1 cellular context compared by ENCODE assay signal in genomic region chr5:143393516-143393915, GRCh38.
TF ChIP-seq lines count a peak whose summit lies in the region.

No MANE protein-coding gene starts in this region.

TF ChIP-seq in GM12878, 131 proteins besides CTCF, POLR2A, EP300 and RAD21:
- no peak for TF ChIP-seq CBFB (IDR thresholded peaks at IDR 0.05; ENCODE audit: low read depth)
- TF ChIP-seq NR2C1 (IDR thresholded peaks at IDR 0.05), result peak; percentile 32; the same call in 1 of the 2 replicates
- TF ChIP-seq ZNF384 (IDR thresholded peaks at IDR 0.05; ENCODE audit: borderline replicate concordance, low read depth, low read length), result no peak
- no peak for TF ChIP-seq HDGF (IDR thresholded peaks at IDR 0.05)
- peak; percentile 22; the same call in 1 of the 2 replicates for TF ChIP-seq RAD51 (IDR thresholded peaks at IDR 0.05)
- TF ChIP-seq MLLT1 (IDR thresholded peaks at IDR 0.05), result 0 out of 2 replicates have a peak, but pooled peaks have one; percentile 60
- TF ChIP-seq IKZF1 (conservative IDR thresholded peaks at IDR 0.05), result no peak
- TF ChIP-seq NR2F1 (conservative IDR thresholded peaks at IDR 0.05), result peak; percentile 63
- TF ChIP-seq ZNF687 (IDR thresholded peaks at IDR 0.05), result peak; percentile 33; the same call in 1 of the 2 replicates
- TF ChIP-seq ZBTB33 (IDR thresholded peaks at IDR 0.05), result no peak
- TF ChIP-seq ELK1 (IDR thresholded peaks at IDR 0.05; ENCODE audit: low read depth, low read length), result no peak
- TF ChIP-seq MXI1 (IDR thresholded peaks at IDR 0.05; ENCODE audit: low read depth, low read length), result peak; percentile 32; the same call in 1 of the 2 replicates
- TF ChIP-seq TBL1XR1 (IDR thresholded peaks at IDR 0.05; ENCODE audit: low read depth, low read length), result no peak
